In the genomic region with DNA sequence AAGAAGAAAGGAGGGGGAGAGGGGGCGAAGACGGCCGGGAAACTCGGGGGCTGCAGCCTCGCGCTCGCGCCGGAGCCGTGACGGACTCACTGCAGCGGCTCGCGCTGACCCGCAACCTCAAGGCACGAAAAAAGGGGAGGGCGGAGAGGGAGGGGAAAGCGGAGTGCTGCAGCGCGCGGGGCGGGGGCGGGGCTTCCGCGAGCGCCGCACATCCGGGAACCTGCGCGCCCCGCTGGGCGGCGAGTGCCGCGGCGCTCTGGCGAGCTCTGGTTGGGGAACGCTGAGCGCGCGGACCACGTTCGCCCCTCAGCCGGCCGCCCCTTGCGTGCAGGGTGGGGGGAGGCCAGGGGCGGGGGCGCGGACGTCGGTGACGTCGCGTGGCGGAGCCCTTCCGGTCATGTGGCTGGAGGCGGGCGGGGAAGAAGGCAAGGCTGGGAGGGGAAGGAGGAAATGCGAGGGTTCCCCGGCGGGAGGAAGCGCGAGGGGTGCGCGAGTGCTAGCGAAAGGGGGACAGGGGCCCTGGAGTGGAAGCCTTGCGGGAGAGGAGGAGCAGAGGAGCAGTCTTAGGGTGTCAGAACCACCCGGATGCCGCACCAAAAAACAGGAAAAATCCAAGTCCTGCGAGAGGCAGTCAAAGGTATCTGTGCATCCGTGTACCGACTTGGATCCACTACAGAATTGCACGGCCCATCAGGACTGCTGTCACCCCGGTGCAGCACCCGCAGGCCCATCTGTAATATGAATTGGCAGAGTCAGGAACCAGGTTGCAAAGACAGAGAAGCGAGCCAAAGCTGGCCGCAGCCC, we compare ENCODE assay signal across 8 cellular contexts.
DNase-seq lines count a peak whose midpoint lies in the region; ATAC-seq lines count a peak whose summit lies in the region.

A gene with protein sequence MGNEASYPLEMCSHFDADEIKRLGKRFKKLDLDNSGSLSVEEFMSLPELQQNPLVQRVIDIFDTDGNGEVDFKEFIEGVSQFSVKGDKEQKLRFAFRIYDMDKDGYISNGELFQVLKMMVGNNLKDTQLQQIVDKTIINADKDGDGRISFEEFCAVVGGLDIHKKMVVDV (minus strand): TSS at position 126 of the 804 bp plus-strand sequence. CDS start 405 bp downstream, outside the sequence.

- H3K9ac ChIP-seq in BLaER1 = peak within 1 kb of the TSS; percentile 94

- ATAC-seq in GM19328 (IDR thresholded peaks at IDR 0.05; ENCODE audit: unreplicated experiment) = peak; percentile 90
- ATAC-seq in HG03469 (IDR thresholded peaks at IDR 0.05; ENCODE audit: unreplicated experiment) = peak; percentile 74

- H3K27ac ChIP-seq in BLaER1 = peak within 1 kb of the TSS; percentile 94

- peaks cover 34% of the 10 kb centered on the region for H4K20me1 ChIP-seq in BLaER1

- no peaks in the 10 kb centered on the region for H3K27me3 ChIP-seq in BLaER1

- DNase-seq in NCI-H69 (lab: John Stamatoyannopoulos, UW) (peak; percentile 95), cortex of kidney (lab: John Stamatoyannopoulos, UW) (peak; percentile 82), left kidney (ENCODE audit: low read depth, low spot score) (peak; percentile 99)
- DNase-seq in activated CD4-positive, alpha-beta T cell treated with anti-CD3 and anti-CD28 coated beads, Interleukin-2, amount 50 U/mL, for 1 hour = peak; percentile 91
- DNase-seq in stimulated activated CD4-positive, alpha-beta T cell treated with anti-CD3 and anti-CD28 coated beads, Interleukin-1b, Interleukin-23, amount 100 ng/mL, for 48 hours = peak; percentile 95

- H3K4me1 ChIP-seq in BLaER1 = peaks cover 50% of the 10 kb centered on the region

- peaks cover 11% of the 10 kb centered on the region; the same call in 1 of the 2 replicates for H3K36me3 ChIP-seq in BLaER1

- H3K4me3 ChIP-seq in BLaER1 = peak within 1 kb of the TSS; percentile 80

- H3K4me2 ChIP-seq in BLaER1 = peak within 1 kb of the TSS; percentile 84

- no peaks in the 10 kb centered on the region for H3K9me3 ChIP-seq in BLaER1

Comparison
In these comparisons a context has a peak if more than half of its experiments do, and no peak if none do; other contexts are left out.
1. Peak in every context shown above with its lines: DNase-seq, ATAC-seq, H3K4me3 ChIP-seq and H3K27ac ChIP-seq.